8 cellular contexts compared by ENCODE assay signal in genomic region chr2:186696337-186696736, GRCh38.
"Had no signal": no experiment of that assay in that cellular context is flagged by ENCODE, and none has a peak within 500 bp of the region (broad histone marks: within the 10 kb centered on the region; RNA-seq: fewer than 3 reads in every experiment).

No MANE protein-coding gene starts in this region.

- DNase-seq: activated CD4-positive, alpha-beta memory T cell treated with anti-CD3 and anti-CD28 coated beads for 36 hours; activated CD4-positive, CD25-positive, alpha-beta regulatory T cell treated with anti-CD3 and anti-CD28 coated beads, Interleukin-2, amount 50 U/mL, for 72 hours; activated T-cell treated with anti-CD3 and anti-CD28 coated beads, Interleukin-2, amount 50 U/mL, for 48 hours; colonic mucosa; effector CD4-positive, alpha-beta T cell; gastrocnemius medialis; right cardiac atrium had no signal

- H3K27ac Mint-ChIP-seq: activated CD4-positive, alpha-beta memory T cell treated with anti-CD3 and anti-CD28 coated beads for 36 hours; progenitor cell of endocrine pancreas had no signal

- H3K4me3 Mint-ChIP-seq: activated CD4-positive, alpha-beta memory T cell treated with anti-CD3 and anti-CD28 coated beads for 36 hours had no signal

- H3K36me3 Mint-ChIP-seq: activated CD4-positive, alpha-beta memory T cell treated with anti-CD3 and anti-CD28 coated beads for 36 hours had no signal

- ATAC-seq: gastrocnemius medialis, right cardiac atrium had no signal

- H3K9me3 Mint-ChIP-seq: activated CD4-positive, alpha-beta memory T cell treated with anti-CD3 and anti-CD28 coated beads for 36 hours had no signal
